ENCODE assay signal across 12 cellular contexts in genomic region chr22:45129703-45130524, GRCh38. TPM values are rescaled to one million over a fixed set of nuclear protein-coding genes. Genes with fewer than 3 reads are reported as not detected.
DNase-seq lines count a peak whose midpoint lies in the region; ATAC-seq, FAIRE-seq and TF ChIP-seq lines count a peak whose summit lies in the region.
"Had no signal": no experiment of that assay in that cellular context is flagged by ENCODE, and none has a peak within 500 bp of the region (broad histone marks: within the 10 kb centered on the region; RNA-seq: fewer than 3 reads in every experiment).

No MANE protein-coding gene starts in this region.

- FAIRE-seq in urothelium cell line (lab: Jason Lieb, UNC) = peak; percentile 30

- H3K79me2 ChIP-seq in mammary epithelial cell (ENCODE audit: insufficient read depth, low read length) = no peaks in the 10 kb centered on the region

- intact Hi-C loops in MCF 10A (cut with micrococcal nuclease) (no loop called here), mammary epithelial cell (cut with micrococcal nuclease) (no loop called here)
- intact Hi-C loops in naive thymus-derived CD4-positive, alpha-beta T cell (cut with micrococcal nuclease) = no loop called here

- in situ Hi-C loops in mammary epithelial cell (cut with MboI; ENCODE audit: low sequenced_read_pairs in 2 of 2) = no loop called here

- no peak overlapping the region for H3K4me3 Mint-ChIP-seq in MCF 10A (ENCODE audit: unreplicated experiment)
- peak overlapping the region; percentile 75 for H3K4me3 Mint-ChIP-seq in activated T-helper 17 cell treated with anti-CD3 and anti-CD28 coated beads, Interleukin-2, amount 50 U/mL, for 72 hours
- peak overlapping the region in 9 of 10 donors; percentile 34 to 79 (median 64) for H3K4me3 Mint-ChIP-seq in naive thymus-derived CD4-positive, alpha-beta T cell
- no peak overlapping the region for H3K4me3 Mint-ChIP-seq in WTC11
- H3K4me3 Mint-ChIP-seq in nephron progenitor cell = no peak overlapping the region

- H3K9me3 Mint-ChIP-seq in MCF 10A (ENCODE audit: unreplicated experiment) (no peaks in the 10 kb centered on the region), WTC11 (peaks cover 13% of the 10 kb centered on the region), nephron progenitor cell (peaks cover 13% of the 10 kb centered on the region)
- H3K9me3 Mint-ChIP-seq in activated T-helper 17 cell treated with anti-CD3 and anti-CD28 coated beads, Interleukin-2, amount 50 U/mL, for 72 hours = no peaks in the 10 kb centered on the region
- H3K9me3 Mint-ChIP-seq in naive thymus-derived CD4-positive, alpha-beta T cell = peaks cover 0 to 11% (median 8%) of the 10 kb centered on the region in 11 donors

- 61% methylated on average over 14 of the region's 14 CpGs for WGBS in mammary epithelial cell (ENCODE audit: low coverage, missing lambda C conversion rate)

- POLR2A ChIA-PET in MCF 10A (lab: Yijun Ruan, JAX) = interaction anchor here (0.7 kb wide), 1 partner anchor 33 kb away, joined by 3 read pairs; no protein-coding TSS in a partner anchor
- POLR2A ChIA-PET in naive thymus-derived CD4-positive, alpha-beta T cell (lab: Charles Lee) = no interaction called here
- POLR2A ChIA-PET in WTC11 (lab: Charles Lee) = interaction anchor here (0.6 kb wide), 1 partner anchor 347 kb away, joined by 3 read pairs; no protein-coding TSS in a partner anchor

- H3K27me3 Mint-ChIP-seq in MCF 10A (ENCODE audit: insufficient read depth, unreplicated experiment) (no peaks in the 10 kb centered on the region), WTC11 (ENCODE audit: low read depth) (peaks cover 6% of the 10 kb centered on the region), nephron progenitor cell (ENCODE audit: low read depth, poor library complexity) (peaks cover 14% of the 10 kb centered on the region)
- H3K27me3 Mint-ChIP-seq in activated T-helper 17 cell treated with anti-CD3 and anti-CD28 coated beads, Interleukin-2, amount 50 U/mL, for 72 hours = no peaks in the 10 kb centered on the region
- peaks cover 0 to 3% (median 0%) of the 10 kb centered on the region in 5 donors for H3K27me3 Mint-ChIP-seq in naive thymus-derived CD4-positive, alpha-beta T cell

- H3K9me3 ChIP-seq in mammary epithelial cell (replicated peaks; ENCODE audit: insufficient read depth, low read length) = no peaks in the 10 kb centered on the region
- peaks cover 0 to 12% (median 9%) of the 10 kb centered on the region in 3 experiments for H3K9me3 ChIP-seq in naive thymus-derived CD4-positive, alpha-beta T cell (ENCODE audit: control insufficient read depth in 2 of 3, low read length in 3 of 3)
- H3K9me3 ChIP-seq in MG63 = peaks cover 3% of the 10 kb centered on the region

- ATAC-seq in activated T-helper 17 cell treated with anti-CD3 and anti-CD28 coated beads, Interleukin-2, amount 50 U/mL, for 72 hours (replicated peaks) = peak; percentile 95
- peak; percentile 42 for ATAC-seq in naive thymus-derived CD4-positive, alpha-beta T cell
- ATAC-seq in WTC11 = no peak
- ATAC-seq: Right ventricle myocardium inferior had no signal

- no peak overlapping the region for H3K27ac Mint-ChIP-seq in MCF 10A (ENCODE audit: low read depth, unreplicated experiment)
- peak overlapping the region; percentile 78 for H3K27ac Mint-ChIP-seq in activated T-helper 17 cell treated with anti-CD3 and anti-CD28 coated beads, Interleukin-2, amount 50 U/mL, for 72 hours
- peak overlapping the region; percentile 6 to 79 (median 62) for H3K27ac Mint-ChIP-seq in naive thymus-derived CD4-positive, alpha-beta T cell
- no peak overlapping the region for H3K27ac Mint-ChIP-seq in WTC11
- H3K27ac Mint-ChIP-seq in nephron progenitor cell = no peak overlapping the region

- DNase-seq in MCF 10A (ENCODE audit: unreplicated experiment) (no peak), mammary epithelial cell (no peak), urothelium cell line (ENCODE audit: low spot score) (no peak), MG63 (no peak), WTC11 (ENCODE audit: low spot score) (no peak), nephron progenitor cell (no peak)
- DNase-seq in naive thymus-derived CD4-positive, alpha-beta T cell = peak in 2 of 9 donors; percentile 1
- DNase-seq: caudate nucleus, foreskin fibroblast, NCI-H2227 treated with DMSO at 0.1 percent for 48 hours had no signal

- dilution Hi-C loops in mammary epithelial cell (cut with HindIII; ENCODE audit: low sequenced_read_pairs) = loop anchor here (5.0 kb wide), 2 partner anchors 48 to 97 kb away; no protein-coding TSS in a partner anchor

- no peak overlapping the region for H3K9ac ChIP-seq in mammary epithelial cell (ENCODE audit: insufficient read depth, low read length)

- no peak for TF ChIP-seq CTCF in MCF 10A (IDR thresholded peaks at IDR 0.05; ENCODE audit: unreplicated experiment)
- TF ChIP-seq CTCF in mammary epithelial cell (conservative IDR thresholded peaks at IDR 0.05 in 1 of 2, IDR thresholded peaks at IDR 0.05 in 1 of 2; ENCODE audit: extremely low read depth in 1 of 2, insufficient read depth in 1 of 2, low read depth in 1 of 2, low read length in 2 of 2) = no peak
- TF ChIP-seq CTCF in WTC11 (IDR thresholded peaks at IDR 0.05) = no peak
- no peak for TF ChIP-seq CTCF in nephron progenitor cell (IDR thresholded peaks at IDR 0.05)

- H3K4me1 Mint-ChIP-seq in MCF 10A (ENCODE audit: insufficient read depth, unreplicated experiment) (peaks cover 5% of the 10 kb centered on the region), WTC11 (peaks cover 12% of the 10 kb centered on the region), nephron progenitor cell (peaks cover 14% of the 10 kb centered on the region)
- peaks cover 15% of the 10 kb centered on the region for H3K4me1 Mint-ChIP-seq in activated T-helper 17 cell treated with anti-CD3 and anti-CD28 coated beads, Interleukin-2, amount 50 U/mL, for 72 hours
- H3K4me1 Mint-ChIP-seq in naive thymus-derived CD4-positive, alpha-beta T cell = peaks cover 15 to 26% (median 21%) of the 10 kb centered on the region in 7 donors

- H3K27ac ChIP-seq in mammary epithelial cell (ENCODE audit: insufficient read depth, low read depth, low read length) = no peak overlapping the region
- no peak overlapping the region for H3K27ac ChIP-seq in naive thymus-derived CD4-positive, alpha-beta T cell (ENCODE audit: low read depth, low read length)

- BruUV-seq in MCF 10A (replicated peaks; lab: Mats Ljungman, UMichigan) = TSS peak; percentile 8
- BruUV-seq in mammary epithelial cell (replicated peaks; lab: Mats Ljungman, UMichigan) = no TSS peak

- no peak overlapping the region for H2AFZ ChIP-seq in mammary epithelial cell (ENCODE audit: low read depth, low read length)

- H3K27me3 ChIP-seq in mammary epithelial cell (ENCODE audit: insufficient read depth, low read length) (no peaks in the 10 kb centered on the region), MG63 (no peaks in the 10 kb centered on the region)
- H3K27me3 ChIP-seq in naive thymus-derived CD4-positive, alpha-beta T cell (ENCODE audit: control insufficient read depth in 2 of 2, insufficient read depth in 2 of 2, low read length in 2 of 2) = no peaks in the 10 kb centered on the region

- H4K20me1 ChIP-seq in mammary epithelial cell (ENCODE audit: insufficient read depth, low read length) = no peaks in the 10 kb centered on the region

- peaks cover 8% of the 10 kb centered on the region for H3K4me1 ChIP-seq in mammary epithelial cell (ENCODE audit: insufficient read depth, low read length)
- H3K4me1 ChIP-seq in naive thymus-derived CD4-positive, alpha-beta T cell (ENCODE audit: control insufficient read depth in 2 of 2, insufficient read depth in 2 of 2, low read length in 2 of 2) = peaks cover 5 to 8% of the 10 kb centered on the region in 2 donors

- H3K36me3 ChIP-seq in mammary epithelial cell (ENCODE audit: insufficient read depth, low read length) = peaks cover 10% of the 10 kb centered on the region
- H3K36me3 ChIP-seq in naive thymus-derived CD4-positive, alpha-beta T cell (ENCODE audit: control insufficient read depth in 2 of 3, insufficient read depth in 3 of 3, low read length in 3 of 3) = peaks cover 0 to 18% (median 6%) of the 10 kb centered on the region in 3 experiments
- peaks cover 23% of the 10 kb centered on the region for H3K36me3 ChIP-seq in MG63

- no peak overlapping the region for H3K4me3 ChIP-seq in mammary epithelial cell (replicated peaks in 1 of 3; ENCODE audit: insufficient read depth in 1 of 3, low read depth in 2 of 3, low read length in 3 of 3)
- peak overlapping the region; percentile 28 for H3K4me3 ChIP-seq in naive thymus-derived CD4-positive, alpha-beta T cell (ENCODE audit: low read length)
- no peak overlapping the region for H3K4me3 ChIP-seq in MG63

- H3K36me3 Mint-ChIP-seq in MCF 10A (ENCODE audit: insufficient read depth, unreplicated experiment) = peaks cover 57% of the 10 kb centered on the region
- H3K36me3 Mint-ChIP-seq in activated T-helper 17 cell treated with anti-CD3 and anti-CD28 coated beads, Interleukin-2, amount 50 U/mL, for 72 hours (ENCODE audit: low read depth) = peaks cover 27% of the 10 kb centered on the region
- peaks cover 6 to 23% (median 21%) of the 10 kb centered on the region in 5 donors for H3K36me3 Mint-ChIP-seq in naive thymus-derived CD4-positive, alpha-beta T cell
- H3K36me3 Mint-ChIP-seq in WTC11 = peaks cover 18% of the 10 kb centered on the region
- H3K36me3 Mint-ChIP-seq in nephron progenitor cell (ENCODE audit: low read depth) = peaks cover 29% of the 10 kb centered on the region

- H3K4me2 ChIP-seq in mammary epithelial cell (ENCODE audit: insufficient read depth, low read depth, low read length) = no peak overlapping the region

- CTCF ChIA-PET in MCF 10A (lab: Yijun Ruan, JAX) = interaction anchor here (1.0 kb wide), 1 partner anchor 35 kb away, joined by 3 read pairs; no protein-coding TSS in a partner anchor
- CTCF ChIA-PET in mammary epithelial cell (lab: Charles Lee; ENCODE audit: low non-redundant PET) = no interaction called here
- CTCF ChIA-PET in naive thymus-derived CD4-positive, alpha-beta T cell (lab: Charles Lee) = no interaction called here
- CTCF ChIA-PET in WTC11 (lab: Charles Lee) = no interaction called here

TF ChIP-seq in WTC11, 78 proteins besides CTCF, POLR2A, EP300 and RAD21 (continues in another document):
- TF ChIP-seq OVOL2 (CRISPR knock-in tag; IDR thresholded peaks at IDR 0.05; ENCODE audit: borderline replicate concordance) (no peak), NR2C2 (CRISPR knock-in tag; IDR thresholded peaks at IDR 0.05) (no peak)

RNA-seq across cellular contexts. Expression of gene NUP50, which starts 33.8 kb away (rescaled TPM):
- total RNA-seq in MCF 10A (2022) (70.3 and 72.5 TPM in 2 replicates), mammary epithelial cell (10 to 100 TPM; 33.7 to 81.5 TPM), WTC11 (2021) (98.6 to 131 TPM (median 106 TPM) in 3 replicates)
- polyA plus RNA-seq in mammary epithelial cell = 35.0 TPM
- polyA minus RNA-seq in mammary epithelial cell = 54.1 TPM
- total RNA-seq in activated T-helper 17 cell treated with anti-CD3 and anti-CD28 coated beads, Interleukin-2, amount 50 U/mL, for 72 hours = 100 to 1,000 TPM in 1 of 2 donors, 10 to 100 TPM in 1; 98.4 to 163 TPM
- 100 to 1,000 TPM; 107 to 151 (median 130) TPM for total RNA-seq in naive thymus-derived CD4-positive, alpha-beta T cell
- 10 to 100 TPM; 50.6 to 91.4 TPM for polyA plus RNA-seq in naive thymus-derived CD4-positive, alpha-beta T cell
- 32.6 and 33.7 TPM in 2 replicates for total RNA-seq in MG63 (2014; rRNA removed; shearing (Covaris generic); ENCODE audit: low replicate concordance)

Comparison
In these comparisons a context has a peak if more than half of its experiments do, and no peak if none do; other contexts are left out.
1. H3K27ac Mint-ChIP-seq: peak in activated T-helper 17 cell treated with anti-CD3 and anti-CD28 coated beads, Interleukin-2, amount 50 U/mL, for 72 hours (single experiment) and naive thymus-derived CD4-positive, alpha-beta T cell (9 of 9); none in MCF 10A (single experiment), WTC11 (single experiment) and nephron progenitor cell (single experiment).
2. H3K4me3 Mint-ChIP-seq: peak in activated T-helper 17 cell treated with anti-CD3 and anti-CD28 coated beads, Interleukin-2, amount 50 U/mL, for 72 hours (single experiment) and naive thymus-derived CD4-positive, alpha-beta T cell (9 of 10); none in MCF 10A (single experiment), WTC11 (single experiment) and nephron progenitor cell (single experiment).